ENCODE assay signal across 2 cellular contexts in the genomic region with DNA sequence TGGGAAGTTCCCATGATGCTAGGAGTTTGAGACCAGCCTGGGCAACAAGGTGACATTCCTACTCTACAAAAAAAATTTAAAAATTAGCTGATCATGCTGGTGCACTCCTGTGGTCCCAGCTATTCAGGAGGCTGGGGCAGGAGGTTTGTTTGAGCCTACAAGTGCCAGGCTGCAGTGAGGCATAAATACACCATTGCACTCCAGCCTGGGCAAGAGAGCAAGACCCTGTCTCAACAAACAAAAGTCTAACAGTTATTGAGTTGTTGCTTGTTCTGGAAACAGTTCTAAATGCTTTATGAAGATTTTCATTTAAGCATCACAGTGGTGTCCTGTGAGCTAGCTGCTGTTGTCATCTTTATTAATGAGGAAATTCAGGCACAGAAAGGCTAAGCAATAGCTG. TPM values are rescaled to one million over a fixed set of nuclear protein-coding genes. Genes with fewer than 3 reads are reported as not detected.
"Had no signal": no experiment of that assay in that cellular context is flagged by ENCODE, and none has a peak within 500 bp of the region (broad histone marks: within the 10 kb centered on the region; RNA-seq: fewer than 3 reads in every experiment).

No MANE protein-coding gene starts in this region.

RNA-seq across cellular contexts. Expression of gene ANKRD18B, which starts 4.0 kb away (rescaled TPM):
- total RNA-seq: left ventricle myocardium inferior, mesenteric fat pad had no signal
